ENCODE assay signal across 13 cellular contexts in the genomic region with DNA sequence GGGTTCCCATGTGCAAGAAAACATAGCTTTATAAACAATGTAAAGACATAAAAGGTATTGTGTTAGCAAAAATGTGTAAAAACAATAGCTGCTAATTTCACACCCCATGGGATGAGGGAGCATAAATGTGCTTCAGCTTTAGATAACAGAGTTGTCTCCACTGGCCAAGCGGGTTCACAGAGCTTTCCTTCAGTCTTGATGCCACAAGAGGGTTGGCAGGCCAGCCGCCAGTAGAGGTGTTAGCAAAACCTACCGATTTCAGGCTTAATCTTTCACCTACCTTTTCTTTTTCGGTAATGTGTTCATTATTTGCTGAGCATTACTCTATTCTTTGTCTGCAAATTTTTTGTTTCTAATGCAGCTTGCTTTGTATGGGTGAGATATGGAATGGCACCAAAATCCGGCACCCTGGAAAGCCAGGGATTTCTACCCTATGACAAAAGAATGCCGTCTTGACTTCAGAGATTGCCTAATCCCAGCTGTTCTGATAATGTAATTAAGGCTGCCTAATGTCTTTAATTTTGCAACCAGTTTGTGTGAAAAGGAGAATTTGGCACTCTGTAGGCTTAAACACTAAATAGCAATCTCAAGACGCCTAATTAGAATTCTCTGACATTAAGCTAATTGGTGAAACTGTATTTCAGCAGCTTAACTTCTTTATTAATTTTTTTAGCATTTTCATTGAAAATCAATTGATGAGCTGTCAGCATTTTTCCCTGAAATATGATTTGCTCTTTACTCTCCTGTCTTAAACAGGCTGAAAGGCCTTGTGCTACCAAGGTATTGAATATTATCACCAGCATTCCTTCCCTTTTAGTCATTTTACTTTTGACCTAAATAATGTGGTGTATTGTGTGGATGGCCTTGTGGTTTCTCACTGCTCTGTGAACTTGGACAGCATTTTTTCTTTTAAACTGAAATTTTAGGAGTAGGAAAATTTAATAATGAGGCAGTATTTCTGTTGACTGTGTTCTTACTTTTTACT.
DNase-seq lines count a peak whose midpoint lies in the region; ATAC-seq and TF ChIP-seq lines count a peak whose summit lies in the region.
"Had no signal": no experiment of that assay in that cellular context is flagged by ENCODE, and none has a peak within 500 bp of the region (broad histone marks: within the 10 kb centered on the region; RNA-seq: fewer than 3 reads in every experiment).

No MANE protein-coding gene starts in this region.

- 78 to 82% methylated on average over 4 to 7 of the region's 7 CpGs for WGBS in endodermal cell (ENCODE audit: insufficient coverage in 1 of 2, insufficient read length in 1 of 2), 2 experiments

- peaks cover 2% of the 10 kb centered on the region; the same call in 1 of the 2 replicates for H3K36me3 ChIP-seq in BJ (ENCODE audit: control insufficient read depth, insufficient read depth, low read length)
- H3K36me3 ChIP-seq in Panc1 (ENCODE audit: control insufficient read depth, insufficient read depth, low read length) = no peaks in the 10 kb centered on the region; the same call in 1 of the 2 replicates
- peaks cover 16% of the 10 kb centered on the region for H3K36me3 ChIP-seq in endodermal cell (ENCODE audit: control insufficient read depth, insufficient read depth, low read length)

- BruUV-seq in Panc1 (replicated peaks; lab: Mats Ljungman, UMichigan) = no TSS peak

- H3K27ac ChIP-seq in Panc1 (ENCODE audit: low read length) (no peak overlapping the region), endodermal cell (ENCODE audit: low read depth, low read length) (no peak overlapping the region)
- H3K27ac ChIP-seq: HL-60 had no signal

- peaks cover 33% of the 10 kb centered on the region for H3K4me1 Mint-ChIP-seq in endodermal cell
- H3K4me1 Mint-ChIP-seq in mesothelial cell of epicardium = peaks cover 6% of the 10 kb centered on the region

- in situ Hi-C loops in Panc1 (cut with HindIII; ENCODE audit: low pct_unique_long_range_greater_than_20kb, low sequenced_read_pairs) = no loop called here

- H3K27me3 Mint-ChIP-seq in endodermal cell (ENCODE audit: insufficient read depth) = no peaks in the 10 kb centered on the region
- no peaks in the 10 kb centered on the region for H3K27me3 Mint-ChIP-seq in mesothelial cell of epicardium (ENCODE audit: low read depth)

- TF ChIP-seq CTCF in BJ (IDR thresholded peaks at IDR 0.05; ENCODE audit: insufficient read depth, low read depth, low read length) = no peak
- TF ChIP-seq CTCF in Panc1 (IDR thresholded peaks at IDR 0.05) = no peak
- no peak for TF ChIP-seq CTCF in endodermal cell (conservative IDR thresholded peaks at IDR 0.05)
- TF ChIP-seq CTCF in mesothelial cell of epicardium (IDR thresholded peaks at IDR 0.05; ENCODE audit: unreplicated experiment) = no peak

- ATAC-seq in Panc1 = 0 out of 2 replicates have a peak, but pooled peaks have one; percentile 65
- no peak for ATAC-seq in activated naive CD4-positive, alpha-beta T cell treated with anti-CD3 and anti-CD28 coated beads, Interleukin-2, amount 50 U/mL, for 72 hours
- ATAC-seq in stimulated activated naive CD8-positive, alpha-beta T cell treated with anti-CD3 and anti-CD28 coated beads, Interleukin-15, Interleukin-2, amounts not matched to agents 100 U/mL and 50 U/mL, for 24 hours = no peak
- ATAC-seq in GM21367 (IDR thresholded peaks at IDR 0.05; ENCODE audit: unreplicated experiment) = no peak

- CTCF ChIA-PET in BJ (lab: Yijun Ruan, JAX) = interaction anchor here (1.5 kb wide), 1 partner anchor 29 kb away, joined by 3 read pairs; no protein-coding TSS in a partner anchor
- CTCF ChIA-PET in Panc1 (lab: Charles Lee) = interaction anchor here (0.6 kb wide), 1 partner anchor 463 kb away, joined by 9 read pairs; no protein-coding TSS in a partner anchor

- intact Hi-C loops in Panc1 (cut with micrococcal nuclease; ENCODE audit: unreplicated experiment) = no loop called here

- DNase-seq in BJ (ENCODE audit: low read depth) (peak; percentile 31), Panc1 (ENCODE audit: low read depth, low spot score) (no peak), endodermal cell (peak; percentile 60), mesothelial cell of epicardium (ENCODE audit: low spot score in 2 of 2, unreplicated experiment in 2 of 2) (no peak), SHP77 (lab: John Stamatoyannopoulos, UW) (no peak)
- no peak for DNase-seq in activated naive CD4-positive, alpha-beta T cell treated with anti-CD3 and anti-CD28 coated beads, Interleukin-2, amount 50 U/mL, for 72 hours (ENCODE audit: low spot score in 2 of 2)
- DNase-seq in stimulated activated naive CD8-positive, alpha-beta T cell treated with anti-CD3 and anti-CD28 coated beads, Interleukin-15, Interleukin-2, amounts not matched to agents 100 U/mL and 50 U/mL, for 24 hours = no peak
- DNase-seq: activated T-cell treated with anti-CD3 and anti-CD28 coated beads, Interleukin-2, amount 50 U/mL, for 1 hour; effector CD8-positive, alpha-beta T cell; NCI-H2171 had no signal

- H3K4me3 Mint-ChIP-seq in endodermal cell (no peak overlapping the region), mesothelial cell of epicardium (no peak overlapping the region)
- H3K4me3 Mint-ChIP-seq: T-helper 1 cell treated with Interleukin-12 subunit alpha and Interleukin-12 subunit beta and Interleukin-4 antibody, amounts not matched to agents 30 μg/mL and 1 μg/mL, for 36 hours had no signal

- H3K9ac ChIP-seq in endodermal cell (ENCODE audit: extremely low read depth, low read length, poor library complexity, severe bottlenecking) = no peak overlapping the region

- no peaks in the 10 kb centered on the region for H3K4me1 ChIP-seq in Panc1 (ENCODE audit: control insufficient read depth, insufficient read depth, low read length)
- H3K4me1 ChIP-seq in endodermal cell (ENCODE audit: control insufficient read depth, insufficient read depth, low read length) = peaks cover 2% of the 10 kb centered on the region

- no peaks in the 10 kb centered on the region for H3K9me3 Mint-ChIP-seq in endodermal cell
- H3K9me3 Mint-ChIP-seq in mesothelial cell of epicardium = peaks cover 9% of the 10 kb centered on the region
- H3K9me3 Mint-ChIP-seq in activated naive CD4-positive, alpha-beta T cell treated with anti-CD3 and anti-CD28 coated beads, Interleukin-2, amount 50 U/mL, for 72 hours = no peaks in the 10 kb centered on the region
- H3K9me3 Mint-ChIP-seq: T-helper 1 cell treated with Interleukin-12 subunit alpha and Interleukin-12 subunit beta and Interleukin-4 antibody, amounts not matched to agents 30 μg/mL and 1 μg/mL, for 36 hours had no signal

- POLR2A ChIA-PET in BJ (lab: Charles Lee) (no interaction called here), Panc1 (lab: Charles Lee) (no interaction called here)

- H3K27ac Mint-ChIP-seq in endodermal cell (peak overlapping the region; percentile 78), mesothelial cell of epicardium (peak overlapping the region; percentile 43)
- no peak overlapping the region for H3K27ac Mint-ChIP-seq in activated naive CD4-positive, alpha-beta T cell treated with anti-CD3 and anti-CD28 coated beads, Interleukin-2, amount 50 U/mL, for 72 hours
- H3K27ac Mint-ChIP-seq: T-helper 1 cell treated with Interleukin-12 subunit alpha and Interleukin-12 subunit beta and Interleukin-4 antibody, amounts not matched to agents 30 μg/mL and 1 μg/mL, for 36 hours had no signal

- no peak overlapping the region for H3K4me3 ChIP-seq in BJ (ENCODE audit: low read depth, low read length)
- H3K4me3 ChIP-seq in Panc1 (ENCODE audit: low read depth in 2 of 2, low read length in 2 of 2) = no peak overlapping the region
- H3K4me3 ChIP-seq in endodermal cell (ENCODE audit: low read length) = no peak overlapping the region

- H3K27me3 ChIP-seq in BJ (ENCODE audit: control insufficient read depth, insufficient read depth, low read length) (no peaks in the 10 kb centered on the region), Panc1 (ENCODE audit: control insufficient read depth, insufficient read depth, low read length) (no peaks in the 10 kb centered on the region), endodermal cell (ENCODE audit: control insufficient read depth, insufficient read depth, low read length, poor library complexity, severe bottlenecking) (no peaks in the 10 kb centered on the region)

- H3K9me3 ChIP-seq in Panc1 (ENCODE audit: control insufficient read depth, insufficient read depth, low read depth, low read length) = no peaks in the 10 kb centered on the region
- peaks cover 12% of the 10 kb centered on the region for H3K9me3 ChIP-seq in endodermal cell (ENCODE audit: control insufficient read depth, low read length)

- H3K36me3 Mint-ChIP-seq in endodermal cell (ENCODE audit: low read depth) (peaks cover 30% of the 10 kb centered on the region), mesothelial cell of epicardium (peaks cover 36% of the 10 kb centered on the region)
- H3K36me3 Mint-ChIP-seq in activated naive CD4-positive, alpha-beta T cell treated with anti-CD3 and anti-CD28 coated beads, Interleukin-2, amount 50 U/mL, for 72 hours = peaks cover 0 to 16% of the 10 kb centered on the region in 2 donors

Comparison
In these comparisons a context has a peak if more than half of its experiments do, and no peak if none do; other contexts are left out.
1. DNase-seq: peak in BJ (single experiment) and endodermal cell (single experiment); none in Panc1 (single experiment), mesothelial cell of epicardium (0 of 2), activated naive CD4-positive, alpha-beta T cell treated with anti-CD3 and anti-CD28 coated beads, Interleukin-2, amount 50 U/mL, for 72 hours (0 of 2), stimulated activated naive CD8-positive, alpha-beta T cell treated with anti-CD3 and anti-CD28 coated beads, Interleukin-15, Interleukin-2, amounts not matched to agents 100 U/mL and 50 U/mL, for 24 hours (single experiment) and SHP77 (0 of 2).
2. H3K27ac Mint-ChIP-seq: peak in endodermal cell (single experiment) and mesothelial cell of epicardium (single experiment); none in activated naive CD4-positive, alpha-beta T cell treated with anti-CD3 and anti-CD28 coated beads, Interleukin-2, amount 50 U/mL, for 72 hours (0 of 2).